In genomic region chr1:243101551-243102050, GRCh38 we compare ENCODE assay signal across 8 cellular contexts.
DNase-seq lines count a peak whose midpoint lies in the region; ATAC-seq and TF ChIP-seq lines count a peak whose summit lies in the region.
"Not testable (repeated sequence)": the region's sequence is repeated elsewhere in the genome, so short reads cannot be mapped to it uniquely, and the experiment has no call there.

No MANE protein-coding gene starts in this region.

- ATAC-seq in GM19438 (IDR thresholded peaks at IDR 0.05; ENCODE audit: low read depth, unreplicated experiment) (peak; percentile 95), HG03342 (IDR thresholded peaks at IDR 0.05; ENCODE audit: unreplicated experiment) (peak; percentile 98), left lobe of liver (peak; percentile 35)

- TF ChIP-seq CTCF in AG09319 (IDR thresholded peaks at IDR 0.05; ENCODE audit: low read depth, low read length): not testable (repeated sequence)

- peak; percentile 41 for DNase-seq in AG09319 (ENCODE audit: extremely low read depth, low read depth)
- DNase-seq in RPMI7951 (ENCODE audit: low read depth): peak; percentile 3
- DNase-seq in activated CD8-positive, alpha-beta memory T cell treated with anti-CD3 and anti-CD28 coated beads, Interleukin-2, amount 50 U/mL, for 24 hours (ENCODE audit: extremely low read depth): peak; percentile 38
- DNase-seq in cerebellar cortex (ENCODE audit: low spot score): peak; percentile 43
- peak; percentile 56 for DNase-seq in left lobe of liver (ENCODE audit: low spot score)
- peak; percentile 54 for DNase-seq in stimulated activated CD8-positive, alpha-beta memory T cell treated with anti-CD3 and anti-CD28 coated beads, Interleukin-12 subunit alpha, Interleukin-12 subunit beta, amount 100 ng/mL, for 4 hours (ENCODE audit: low read depth)

Comparison
In these comparisons a context has a peak if more than half of its experiments do, and no peak if none do; other contexts are left out.
1. Peak in every context shown above with its lines: DNase-seq and ATAC-seq.
2. DNase-seq: peak in every context shown above with its lines; median percentile 56 in left lobe of liver; 54 in stimulated activated CD8-positive, alpha-beta memory T cell treated with anti-CD3 and anti-CD28 coated beads, Interleukin-12 subunit alpha, Interleukin-12 subunit beta, amount 100 ng/mL, for 4 hours; 43 in cerebellar cortex; 41 in AG09319; 38 in activated CD8-positive, alpha-beta memory T cell treated with anti-CD3 and anti-CD28 coated beads, Interleukin-2, amount 50 U/mL, for 24 hours; 3 in RPMI7951.
3. ATAC-seq: peak in every context shown above with its lines; median percentile 98 in HG03342; 95 in GM19438; 35 in left lobe of liver.